1 cellular context compared by ENCODE assay signal in genomic region chr2:63588385-63589147, GRCh38.
TF ChIP-seq lines count a peak whose summit lies in the region.

MDH1 (plus strand) TSS chr2:63588963; CDS start chr2:63589044, 81 bp downstream.
WDPCP (minus strand) TSS chr2:63588477; CDS start chr2:63588271, 206 bp downstream.

TF ChIP-seq in HepG2, 621 proteins besides CTCF, POLR2A, EP300 and RAD21 (continued from another document and continues in another):
- TF ChIP-seq GMEB2 (CRISPR knock-in tag; IDR thresholded peaks at IDR 0.05; ENCODE audit: low read depth) (peak; percentile 79), KLF15 (CRISPR knock-in tag; IDR thresholded peaks at IDR 0.05; ENCODE audit: borderline replicate concordance) (peak; percentile 39; the same call in 1 of the 2 replicates), ZNF12 (CRISPR knock-in tag; IDR thresholded peaks at IDR 0.05) (no peak), RARA (CRISPR knock-in tag; IDR thresholded peaks at IDR 0.05) (no peak), ZMYM4 (CRISPR knock-in tag; IDR thresholded peaks at IDR 0.05) (peak; percentile 95), ZFP90 (CRISPR knock-in tag; IDR thresholded peaks at IDR 0.05; ENCODE audit: borderline replicate concordance) (peak; percentile 84; the same call in 1 of the 2 replicates), RBFOX2 (IDR thresholded peaks at IDR 0.05; ENCODE audit: low read depth, low read length) (peak; percentile 48), KDM1A (CRISPR knock-in tag; IDR thresholded peaks at IDR 0.05) (peak; percentile 34; the same call in 1 of the 2 replicates), TCF7L2 (IDR thresholded peaks at IDR 0.05; ENCODE audit: low read depth, low read length) (no peak), SAP130 (CRISPR knock-in tag; IDR thresholded peaks at IDR 0.05; ENCODE audit: low read depth) (peak; percentile 98), ZNF773 (CRISPR knock-in tag; IDR thresholded peaks at IDR 0.05; ENCODE audit: borderline replicate concordance) (no peak), ZNF354B (CRISPR knock-in tag; IDR thresholded peaks at IDR 0.05) (no peak), TMF1 (CRISPR knock-in tag; IDR thresholded peaks at IDR 0.05; ENCODE audit: low read depth) (peak; percentile 23; the same call in 1 of the 2 replicates), IKZF5 (CRISPR knock-in tag; IDR thresholded peaks at IDR 0.05) (peak; percentile 94), ZNF547 (CRISPR knock-in tag; IDR thresholded peaks at IDR 0.05) (no peak; the same call in none of the 2 replicates), YEATS4 (CRISPR knock-in tag; IDR thresholded peaks at IDR 0.05; ENCODE audit: borderline replicate concordance) (peak; percentile 81), ZXDC (CRISPR knock-in tag; IDR thresholded peaks at IDR 0.05) (peak; percentile 93), RAD51 (IDR thresholded peaks at IDR 0.05; ENCODE audit: borderline replicate concordance) (no peak), SKI (IDR thresholded peaks at IDR 0.05; ENCODE audit: partially characterized antibody) (peak; percentile 14), MYNN (CRISPR knock-in tag; IDR thresholded peaks at IDR 0.05; ENCODE audit: low read depth) (peak; percentile 93), ZSCAN22 (CRISPR knock-in tag; IDR thresholded peaks at IDR 0.05) (no peak), TFDP2 (CRISPR knock-in tag; IDR thresholded peaks at IDR 0.05) (peak; percentile 76; the same call in 1 of the 2 replicates), ZNF616 (CRISPR knock-in tag; IDR thresholded peaks at IDR 0.05; ENCODE audit: low read depth) (no peak; the same call in 1 of the 2 replicates), HOXD1 (CRISPR knock-in tag; IDR thresholded peaks at IDR 0.05) (peak; percentile 52; the same call in 1 of the 2 replicates), SP1 (IDR thresholded peaks at IDR 0.05) (no peak), SP1 (CRISPR knock-in tag; IDR thresholded peaks at IDR 0.05) (peak; percentile 74), CENPT (CRISPR knock-in tag; IDR thresholded peaks at IDR 0.05; ENCODE audit: low read depth) (no peak), HOXA9 (CRISPR knock-in tag; IDR thresholded peaks at IDR 0.05; ENCODE audit: borderline replicate concordance) (peak; percentile 79), MXD4 (CRISPR knock-in tag; IDR thresholded peaks at IDR 0.05) (peak; percentile 75), PTBP1 (IDR thresholded peaks at IDR 0.05; ENCODE audit: low read depth, low read length, poor library complexity, severe bottlenecking) (no peak), PHF5A (CRISPR knock-in tag; IDR thresholded peaks at IDR 0.05; ENCODE audit: low read depth, unreplicated experiment) (peak; percentile 59), MAX (IDR thresholded peaks at IDR 0.05) (peak; percentile 90), SRY (CRISPR knock-in tag; IDR thresholded peaks at IDR 0.05) (peak; percentile 75; the same call in 1 of the 2 replicates), LBX2 (CRISPR knock-in tag; IDR thresholded peaks at IDR 0.05; ENCODE audit: borderline replicate concordance) (no peak), ZNF343 (CRISPR knock-in tag; IDR thresholded peaks at IDR 0.05) (no peak), GFI1 (CRISPR knock-in tag; IDR thresholded peaks at IDR 0.05; ENCODE audit: borderline replicate concordance) (peak; percentile 49), ZNF18 (CRISPR knock-in tag; IDR thresholded peaks at IDR 0.05; ENCODE audit: insufficient replicate concordance) (peak; percentile 82), ZNF788 (CRISPR knock-in tag; IDR thresholded peaks at IDR 0.05; ENCODE audit: borderline replicate concordance) (no peak; the same call in 1 of the 2 replicates), NONO (IDR thresholded peaks at IDR 0.05) (no peak), NONO (CRISPR knock-in tag; conservative IDR thresholded peaks at IDR 0.05) (peak; percentile 94), MBNL3 (CRISPR knock-in tag; conservative IDR thresholded peaks at IDR 0.05) (peak; percentile 93; the same call in 1 of the 2 replicates), HNRNPLL (IDR thresholded peaks at IDR 0.05; ENCODE audit: low read depth, low read length, poor library complexity, severe bottlenecking) (peak; percentile 40), SMAD1 (CRISPR knock-in tag; IDR thresholded peaks at IDR 0.05; ENCODE audit: borderline replicate concordance, low read depth) (peak; percentile 90; the same call in 1 of the 2 replicates), SETDB1 (CRISPR knock-in tag; IDR thresholded peaks at IDR 0.05; ENCODE audit: borderline replicate concordance) (no peak), KDM2A (CRISPR knock-in tag; IDR thresholded peaks at IDR 0.05; ENCODE audit: borderline replicate concordance, low read depth) (peak; percentile 91; the same call in 1 of the 2 replicates), RCOR2 (CRISPR knock-in tag; IDR thresholded peaks at IDR 0.05) (peak; percentile 60), JARID2 (CRISPR knock-in tag; IDR thresholded peaks at IDR 0.05; ENCODE audit: insufficient replicate concordance) (no peak), CCDC6 (CRISPR knock-in tag; IDR thresholded peaks at IDR 0.05) (no peak), ZNF383 (CRISPR knock-in tag; IDR thresholded peaks at IDR 0.05; ENCODE audit: borderline replicate concordance) (no peak), ZUFSP (CRISPR knock-in tag; IDR thresholded peaks at IDR 0.05; ENCODE audit: borderline replicate concordance) (no peak), ZNF776 (CRISPR knock-in tag; IDR thresholded peaks at IDR 0.05) (0 out of 2 replicates have a peak, but pooled peaks have one; percentile 61), MZF1 (CRISPR knock-in tag; IDR thresholded peaks at IDR 0.05; ENCODE audit: borderline replicate concordance) (no peak), ETV6 (CRISPR knock-in tag; conservative IDR thresholded peaks at IDR 0.05) (peak; percentile 52; the same call in 1 of the 2 replicates), ZNF251 (CRISPR knock-in tag; IDR thresholded peaks at IDR 0.05) (no peak), ZNF766 (CRISPR knock-in tag; IDR thresholded peaks at IDR 0.05; ENCODE audit: borderline replicate concordance) (no peak), STAT6 (CRISPR knock-in tag; IDR thresholded peaks at IDR 0.05; ENCODE audit: borderline replicate concordance) (no peak), TFAP4 (IDR thresholded peaks at IDR 0.05; ENCODE audit: borderline replicate concordance, low read depth) (peak; percentile 63; the same call in 1 of the 2 replicates)
